In the genomic region with DNA sequence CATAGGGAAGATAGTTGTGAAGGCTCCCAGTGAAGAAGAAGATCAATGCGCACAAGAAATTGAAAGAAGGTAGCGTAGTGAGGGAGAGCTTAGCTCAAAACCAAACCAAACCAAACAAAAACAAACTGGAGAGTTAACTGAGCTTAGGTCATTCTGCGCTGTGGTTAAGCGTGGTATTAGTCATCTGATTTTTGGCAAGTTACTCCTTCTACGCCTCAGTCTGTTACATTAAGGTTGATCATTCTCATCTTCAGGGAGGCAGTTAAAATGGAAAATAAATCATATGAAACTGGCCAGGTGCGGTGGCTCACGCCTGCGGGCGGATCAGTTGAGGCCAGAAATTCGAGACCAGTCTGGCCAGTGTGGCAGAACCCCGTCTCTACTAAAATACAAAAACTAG, we compare ENCODE assay signal across 20 cellular contexts.
DNase-seq lines count a peak whose midpoint lies in the region; ATAC-seq, FAIRE-seq and TF ChIP-seq lines count a peak whose summit lies in the region.
"Had no signal": no experiment of that assay in that cellular context is flagged by ENCODE, and none has a peak within 500 bp of the region (broad histone marks: within the 10 kb centered on the region; RNA-seq: fewer than 3 reads in every experiment).

No MANE protein-coding gene starts in this region.

- H3K36me3 ChIP-seq in astrocyte (ENCODE audit: insufficient read depth, low read length) (no peaks in the 10 kb centered on the region), gastroesophageal sphincter (no peaks in the 10 kb centered on the region)
- H3K36me3 ChIP-seq: gastrocnemius medialis, right atrium auricular region had no signal

- no peak for TF ChIP-seq POLR2A in gastroesophageal sphincter (IDR thresholded peaks at IDR 0.05)

- H3K9me3 ChIP-seq in astrocyte (ENCODE audit: insufficient read depth, low read depth, low read length): no peaks in the 10 kb centered on the region
- no peaks in the 10 kb centered on the region for H3K9me3 ChIP-seq in gastroesophageal sphincter
- H3K9me3 ChIP-seq: gastrocnemius medialis, right atrium auricular region had no signal

- DNase-seq in EH (ENCODE audit: low read depth) (peak; percentile 56), HS-27A (ENCODE audit: low read depth) (peak; percentile 26), astrocyte (ENCODE audit: low read depth) (peak; percentile 98), glomerular visceral epithelial cell (ENCODE audit: extremely low spot score) (peak; percentile 84), OCI-M2 (lab: John Stamatoyannopoulos, UW; ENCODE audit: unreplicated experiment) (no peak), DMS153 (lab: John Stamatoyannopoulos, UW) (no peak)
- no peak for DNase-seq in NK-92 treated with Interleukin-12 subunit alpha and Interleukin-12 subunit beta, amount 100 ng/mL, for 24 hours (lab: John Stamatoyannopoulos, UW)
- DNase-seq: activated CD4-positive, CD25-positive, alpha-beta regulatory T cell; activated naive CD8-positive, alpha-beta T cell treated with anti-CD3 and anti-CD28 coated beads for 36 hours; DMS79 treated with DMSO at 0.1 percent for 48 hours; gastrocnemius medialis; GOT3; NCI-H1048; NCI-H2171 treated with DMSO at 0.1 percent for 48 hours; stimulated activated naive CD4-positive, alpha-beta T cell treated with Interleukin-2 at 50 U/mL for 16 hours had no signal

- TF ChIP-seq CTCF in astrocyte (IDR thresholded peaks at IDR 0.05; ENCODE audit: insufficient read depth, low read depth, low read length): no peak
- TF ChIP-seq CTCF in gastroesophageal sphincter (IDR thresholded peaks at IDR 0.05): no peak

- H3K27ac Mint-ChIP-seq in astrocyte (ENCODE audit: unreplicated experiment): no peak overlapping the region
- H3K27ac Mint-ChIP-seq: activated naive CD8-positive, alpha-beta T cell treated with anti-CD3 and anti-CD28 coated beads for 36 hours had no signal

- H3K36me3 Mint-ChIP-seq in astrocyte (ENCODE audit: low read depth, unreplicated experiment): peaks cover 2% of the 10 kb centered on the region

- H3K9ac ChIP-seq in astrocyte (ENCODE audit: low read length): peak overlapping the region; percentile 27

- peak; percentile 54 for FAIRE-seq in astrocyte (lab: Jason Lieb, UNC)
- FAIRE-seq: GM19239, HTR-8/SVneo, keratinocyte had no signal

- peak overlapping the region; percentile 81 for H3K4me2 ChIP-seq in astrocyte (ENCODE audit: low read length)

- no peak for TF ChIP-seq EP300 in gastroesophageal sphincter (IDR thresholded peaks at IDR 0.05)

- peaks cover 3% of the 10 kb centered on the region for H4K20me1 ChIP-seq in astrocyte (ENCODE audit: insufficient read depth, low read length)

- no peaks in the 10 kb centered on the region for H3K27me3 Mint-ChIP-seq in astrocyte (ENCODE audit: low read depth, unreplicated experiment)
- H3K27me3 Mint-ChIP-seq: activated naive CD8-positive, alpha-beta T cell treated with anti-CD3 and anti-CD28 coated beads for 36 hours had no signal

- no peaks in the 10 kb centered on the region for H3K4me1 Mint-ChIP-seq in astrocyte (ENCODE audit: low read depth, unreplicated experiment)
- H3K4me1 Mint-ChIP-seq: activated naive CD8-positive, alpha-beta T cell treated with anti-CD3 and anti-CD28 coated beads for 36 hours had no signal

- H3K4me3 ChIP-seq in astrocyte (ENCODE audit: insufficient read depth, low read depth, low read length) (peak overlapping the region; percentile 47), gastroesophageal sphincter (no peak overlapping the region)
- H3K4me3 ChIP-seq: gastrocnemius medialis, right atrium auricular region had no signal

- peaks cover 8% of the 10 kb centered on the region for H3K4me1 ChIP-seq in astrocyte (ENCODE audit: insufficient read depth, low read length)
- no peaks in the 10 kb centered on the region for H3K4me1 ChIP-seq in gastroesophageal sphincter
- H3K4me1 ChIP-seq: gastrocnemius medialis, right atrium auricular region had no signal

- H3K9me3 Mint-ChIP-seq in astrocyte (ENCODE audit: unreplicated experiment): peaks cover 3% of the 10 kb centered on the region

- no peaks in the 10 kb centered on the region for H3K79me2 ChIP-seq in astrocyte (ENCODE audit: insufficient read depth, low read length)

- peaks cover 3% of the 10 kb centered on the region for H3K27me3 ChIP-seq in astrocyte (ENCODE audit: insufficient read depth, low read length)
- H3K27me3 ChIP-seq in gastroesophageal sphincter: no peaks in the 10 kb centered on the region
- H3K27me3 ChIP-seq: gastrocnemius medialis, right atrium auricular region had no signal

- H3K27ac ChIP-seq in astrocyte (ENCODE audit: low read depth, low read length) (peak overlapping the region; percentile 45), gastroesophageal sphincter (no peak overlapping the region)
- H3K27ac ChIP-seq: gastrocnemius medialis, right atrium auricular region had no signal

- no peak overlapping the region for H3K4me3 Mint-ChIP-seq in astrocyte (ENCODE audit: unreplicated experiment)
- H3K4me3 Mint-ChIP-seq: activated naive CD8-positive, alpha-beta T cell treated with anti-CD3 and anti-CD28 coated beads for 36 hours had no signal

- no peak overlapping the region for H2AFZ ChIP-seq in astrocyte (ENCODE audit: low read depth, low read length)

- WGBS in gastroesophageal sphincter (ENCODE audit: low coverage in 1 of 2), 2 donors: 95 to 100% methylated on average over 4 to 11 of the region's 11 CpGs

- no peak for ATAC-seq in gastroesophageal sphincter
- ATAC-seq: gastrocnemius medialis had no signal

Comparison
In these comparisons a context has a peak if more than half of its experiments do, and no peak if none do; other contexts are left out.
1. DNase-seq: peak in EH (single experiment), HS-27A (single experiment), astrocyte (single experiment) and glomerular visceral epithelial cell (single experiment); none in OCI-M2 (single experiment), NK-92 treated with Interleukin-12 subunit alpha and Interleukin-12 subunit beta, amount 100 ng/mL, for 24 hours (single experiment) and DMS153 (single experiment).